28 cellular contexts compared by ENCODE assay signal in genomic region chr19:57106646-57107235, GRCh38. TPM values are rescaled to one million over a fixed set of nuclear protein-coding genes. Genes with fewer than 3 reads are reported as not detected.
DNase-seq lines count a peak whose midpoint lies in the region; ATAC-seq and TF ChIP-seq lines count a peak whose summit lies in the region.
"Had no signal": no experiment of that assay in that cellular context is flagged by ENCODE, and none has a peak within 500 bp of the region (broad histone marks: within the 10 kb centered on the region; RNA-seq: fewer than 3 reads in every experiment).

No MANE protein-coding gene starts in this region.

- intact Hi-C loops in left ventricle myocardium inferior (cut with micrococcal nuclease): no loop called here

- peaks cover 33% of the 10 kb centered on the region for H3K27me3 ChIP-seq in NT2/D1 (ENCODE audit: insufficient read depth, insufficient read length)
- H3K27me3 ChIP-seq in left ventricle myocardium inferior (ENCODE audit: low read depth): peaks cover 73% of the 10 kb centered on the region

- H3K27ac ChIP-seq in left ventricle myocardium inferior (replicated peaks): no peak overlapping the region
- H3K27ac ChIP-seq: KMS-11, RWPE1 had no signal

- TF ChIP-seq CTCF in osteocyte (IDR thresholded peaks at IDR 0.05) (no peak), left ventricle myocardium inferior (IDR thresholded peaks at IDR 0.05; ENCODE audit: borderline replicate concordance) (no peak)

- no peaks in the 10 kb centered on the region for H3K36me3 Mint-ChIP-seq in osteocyte (ENCODE audit: unreplicated experiment)

- H3K4me3 Mint-ChIP-seq in osteocyte (ENCODE audit: unreplicated experiment): no peak overlapping the region
- H3K4me3 Mint-ChIP-seq: IgD-negative memory B cell had no signal

- H3K36me3 ChIP-seq in NT2/D1 (ENCODE audit: insufficient read depth, insufficient read length, low read length) (no peaks in the 10 kb centered on the region), left ventricle myocardium inferior (no peaks in the 10 kb centered on the region)

- H3K4me1 ChIP-seq in NT2/D1 (ENCODE audit: insufficient read depth, insufficient read length) (no peaks in the 10 kb centered on the region), left ventricle myocardium inferior (peaks cover 3% of the 10 kb centered on the region)

- no peak for ATAC-seq in stimulated activated naive CD8-positive, alpha-beta T cell treated with anti-CD3 and anti-CD28 coated beads, Interleukin-15, Interleukin-2, amounts not matched to agents 100 U/mL and 50 U/mL, for 24 hours
- ATAC-seq: Panc1 had no signal

- H3K9me3 ChIP-seq in NT2/D1 (ENCODE audit: insufficient read depth, low read length) (peaks cover 37% of the 10 kb centered on the region), left ventricle myocardium inferior (replicated peaks) (peaks cover 38% of the 10 kb centered on the region)

- DNase-seq in D341Med (ENCODE audit: low spot score) (peak; percentile 39), NT2/D1 (ENCODE audit: low read depth, low spot score) (no peak), iPS-NIHi11 (ENCODE audit: low spot score) (peak; percentile 12), osteocyte (ENCODE audit: extremely low spot score, unreplicated experiment) (peak; percentile 82), left ventricle myocardium inferior (no peak), glomerular visceral epithelial cell (ENCODE audit: extremely low spot score) (no peak), activated T-cell treated with anti-CD3 and anti-CD28 coated beads for 4 hours (no peak)
- DNase-seq in stimulated activated naive CD8-positive, alpha-beta T cell treated with anti-CD3 and anti-CD28 coated beads, Interleukin-15, Interleukin-2, amounts not matched to agents 100 U/mL and 50 U/mL, for 24 hours: no peak
- DNase-seq: 8988T, ACHN, Calu3, DMS153, DND-41, NCI-H1048, NCI-H1417, NCI-H1694, NCI-H2029 treated with DMSO at 0.1 percent for 48 hours, NCI-H226, NCI-H510A, NCI-H69, SHP77 had no signal

- H3K4me1 Mint-ChIP-seq in osteocyte (ENCODE audit: unreplicated experiment): no peaks in the 10 kb centered on the region

- H3K9me3 Mint-ChIP-seq in osteocyte (ENCODE audit: unreplicated experiment): peaks cover 26% of the 10 kb centered on the region

- H3K4me3 ChIP-seq in NT2/D1 (ENCODE audit: insufficient read length, low read depth) (peak overlapping the region; percentile 39), left ventricle myocardium inferior (no peak overlapping the region)

- H3K27me3 Mint-ChIP-seq in osteocyte (ENCODE audit: unreplicated experiment): no peaks in the 10 kb centered on the region

- H3K9ac ChIP-seq in NT2/D1 (ENCODE audit: insufficient read length, low read depth): peak overlapping the region; percentile 10
- H3K9ac ChIP-seq: KMS-11 had no signal

- no peak overlapping the region for H3K27ac Mint-ChIP-seq in osteocyte (ENCODE audit: unreplicated experiment)
- H3K27ac Mint-ChIP-seq: IgD-negative memory B cell had no signal

RNA-seq across cellular contexts. Expression of gene USP29, which starts 13.0 kb away (rescaled TPM):
- total RNA-seq in osteocyte (not detected in 2 replicates), left ventricle myocardium inferior (not detected)
- total RNA-seq: Calu3, H4, OCI-LY7, SK-MEL-5 had no signal

RNA-seq across cellular contexts. Expression of gene ZIM3, which starts 38.3 kb away (rescaled TPM):
- total RNA-seq in osteocyte (not detected in 2 replicates), left ventricle myocardium inferior (not detected)
- total RNA-seq: Calu3, H4, OCI-LY7, SK-MEL-5 had no signal

Comparison
In these comparisons a context has a peak if more than half of its experiments do, and no peak if none do; other contexts are left out.
1. DNase-seq: peak in D341Med (single experiment), iPS-NIHi11 (single experiment) and osteocyte (single experiment); none in NT2/D1 (single experiment), left ventricle myocardium inferior (single experiment), glomerular visceral epithelial cell (single experiment), stimulated activated naive CD8-positive, alpha-beta T cell treated with anti-CD3 and anti-CD28 coated beads, Interleukin-15, Interleukin-2, amounts not matched to agents 100 U/mL and 50 U/mL, for 24 hours (single experiment) and activated T-cell treated with anti-CD3 and anti-CD28 coated beads for 4 hours (single experiment).